Comparison of ENCODE assay signal across 15 cellular contexts in genomic region chr19:46270521-46271256, GRCh38. TPM values are rescaled to one million over a fixed set of nuclear protein-coding genes. Genes with fewer than 3 reads are reported as not detected.
A peak's percentile ranks its signal among the peaks of the same experiment; 100 is the strongest.
DNase-seq lines count a peak whose midpoint lies in the region; ATAC-seq and TF ChIP-seq lines count a peak whose summit lies in the region.
"Had no signal": no experiment of that assay in that cellular context is flagged by ENCODE, and none has a peak within 500 bp of the region (broad histone marks: within the 10 kb centered on the region; RNA-seq: fewer than 3 reads in every experiment).

No MANE protein-coding gene starts in this region.

- no peak overlapping the region for H2AFZ ChIP-seq in mesenchymal stem cell (ENCODE audit: low read depth, low read length)

- no peak overlapping the region for H2BK12ac ChIP-seq in mesenchymal stem cell (ENCODE audit: low read length in 2 of 2)

- H2BK15ac ChIP-seq in mesenchymal stem cell (ENCODE audit: low read depth, poor library complexity, severe bottlenecking), result no peak overlapping the region

- H2BK5ac ChIP-seq in mesenchymal stem cell (ENCODE audit: low read depth, low read length, poor library complexity, severe bottlenecking), result peak overlapping the region; percentile 84

- no peak overlapping the region for H3K18ac ChIP-seq in mesenchymal stem cell (ENCODE audit: low read depth in 1 of 2, low read length in 2 of 2)

- peak overlapping the region; percentile 17 for H3K4me2 ChIP-seq in BLaER1
- no peak overlapping the region for H3K4me2 ChIP-seq in mesenchymal stem cell (ENCODE audit: low read length, poor library complexity, severe bottlenecking)

- no peaks in the 10 kb centered on the region for H3K79me1 ChIP-seq in mesenchymal stem cell (replicated peaks; ENCODE audit: low read length, poor library complexity, severe bottlenecking)

- H3K14ac ChIP-seq in mesenchymal stem cell (ENCODE audit: low read length in 2 of 2), result no peak overlapping the region

- H3K27ac ChIP-seq in BLaER1 (no peak overlapping the region), HUES6 (ENCODE audit: low read depth, low read length) (no peak overlapping the region; the same call in 1 of the 2 replicates), brain microvascular endothelial cell (peak overlapping the region; percentile 88), mesenchymal stem cell (ENCODE audit: low read length, poor library complexity, severe bottlenecking) (peak overlapping the region; percentile 100)
- H3K27ac ChIP-seq: SK-N-MC had no signal

- H3K9ac ChIP-seq in BLaER1 (no peak overlapping the region), HUES6 (ENCODE audit: low read length) (peak overlapping the region; percentile 38), mesenchymal stem cell (ENCODE audit: low read length) (no peak overlapping the region)

- TF ChIP-seq CTCF in brain microvascular endothelial cell (IDR thresholded peaks at IDR 0.05; ENCODE audit: low read depth, low read length, missing control alignments), result no peak

- H4K8ac ChIP-seq in mesenchymal stem cell (ENCODE audit: low read length), result no peak overlapping the region

- H2BK120ac ChIP-seq in mesenchymal stem cell (ENCODE audit: low read depth, low read length), result no peak overlapping the region

- H4K91ac ChIP-seq in mesenchymal stem cell (ENCODE audit: low read length), result no peak overlapping the region

- 52% methylated on average over 14 of the region's 17 CpGs for WGBS in mesenchymal stem cell

- peak overlapping the region; percentile 88 for H2AK5ac ChIP-seq in mesenchymal stem cell (ENCODE audit: low read length, severe bottlenecking)

- no peaks in the 10 kb centered on the region for H3K36me3 ChIP-seq in BLaER1
- H3K36me3 ChIP-seq in HUES6 (ENCODE audit: control insufficient read depth, insufficient read depth, low read length), result no peaks in the 10 kb centered on the region; the same call in 1 of the 2 replicates
- H3K36me3 ChIP-seq in brain microvascular endothelial cell (replicated peaks), result no peaks in the 10 kb centered on the region
- no peaks in the 10 kb centered on the region for H3K36me3 ChIP-seq in mesenchymal stem cell (ENCODE audit: control insufficient read depth in 1 of 2, insufficient read depth in 2 of 2, low read depth in 1 of 2, low read length in 2 of 2)

- H3K27me3 ChIP-seq in BLaER1, result no peaks in the 10 kb centered on the region
- no peaks in the 10 kb centered on the region for H3K27me3 ChIP-seq in HUES6 (ENCODE audit: control insufficient read depth, insufficient read depth, low read length)
- peaks cover 7% of the 10 kb centered on the region for H3K27me3 ChIP-seq in brain microvascular endothelial cell (replicated peaks)
- H3K27me3 ChIP-seq in mesenchymal stem cell (ENCODE audit: control insufficient read depth in 1 of 2, insufficient read depth in 1 of 2, low read length in 2 of 2), result peaks cover 0 to 39% of the 10 kb centered on the region in 2 experiments

- no peak for ATAC-seq in GM21367 (IDR thresholded peaks at IDR 0.05; ENCODE audit: unreplicated experiment)

- H4K20me1 ChIP-seq in BLaER1, result no peaks in the 10 kb centered on the region

- H3K4me3 ChIP-seq in BLaER1, result no peak overlapping the region
- H3K4me3 ChIP-seq in HUES6 (ENCODE audit: low read depth, low read length), result peak overlapping the region; percentile 25; the same call in 1 of the 2 replicates
- H3K4me3 ChIP-seq in brain microvascular endothelial cell (ENCODE audit: low read depth, low read length), result no peak overlapping the region
- no peak overlapping the region for H3K4me3 ChIP-seq in mesenchymal stem cell (ENCODE audit: insufficient read depth in 1 of 2, low read depth in 1 of 2, low read length in 2 of 2)
- H3K4me3 ChIP-seq: SK-N-MC had no signal

- H3K23ac ChIP-seq in mesenchymal stem cell (ENCODE audit: low read length in 2 of 2), result no peak overlapping the region

- no peak overlapping the region for H3K4ac ChIP-seq in mesenchymal stem cell (ENCODE audit: low read depth in 1 of 2, low read length in 2 of 2)

- H3K9me3 ChIP-seq in BLaER1 (no peaks in the 10 kb centered on the region), HUES6 (ENCODE audit: control insufficient read depth, insufficient read depth, low read depth, low read length) (no peaks in the 10 kb centered on the region), mesenchymal stem cell (ENCODE audit: control insufficient read depth, low read length) (no peaks in the 10 kb centered on the region)

- DNase-seq in brain microvascular endothelial cell, result no peak
- DNase-seq in mesenchymal stem cell, result no peak
- DNase-seq in stimulated activated CD4-positive, alpha-beta T cell treated with anti-CD3 and anti-CD28 coated beads, Interleukin-15, amount 100 ng/mL, for 24 hours, result no peak
- DNase-seq in hepatic stellate cell (ENCODE audit: low spot score), result no peak
- no peak for DNase-seq in NCI-H526 (lab: John Stamatoyannopoulos, UW)
- DNase-seq: CD4-positive, CD25-positive, alpha-beta regulatory T cell; KG1; NCI-H1048; NCI-H226; NCI-H526 treated with DMSO at 0.1 percent for 48 hours; NK-92 treated with Interleukin-12 subunit alpha and Interleukin-12 subunit beta, amount 100 ng/mL, for 24 hours had no signal

- in situ Hi-C loops in brain microvascular endothelial cell (cut with HindIII; ENCODE audit: low pct_ligation_motif_present, low sequenced_read_pairs), result no loop called here

- H3K4me1 ChIP-seq in BLaER1 (peaks cover 26% of the 10 kb centered on the region), HUES6 (ENCODE audit: control insufficient read depth, insufficient read depth, low read length) (peaks cover 17% of the 10 kb centered on the region), mesenchymal stem cell (ENCODE audit: control insufficient read depth, insufficient read depth, low read depth, low read length) (peaks cover 9% of the 10 kb centered on the region)

RNA-seq across cellular contexts. Expression of gene HIF3A, which starts 26.2 kb away (rescaled TPM):
- polyA plus RNA-seq in mesenchymal stem cell (2013, experiment 1 of 2), result 24.9 TPM
- 20.6 TPM for polyA plus RNA-seq in mesenchymal stem cell (2013, experiment 2 of 2)
- polyA plus RNA-seq: CD4-positive, CD25-positive, alpha-beta regulatory T cell had no signal

RNA-seq across cellular contexts. Expression of gene IGFL1, which starts 41.1 kb away (rescaled TPM):
- not detected for polyA plus RNA-seq in mesenchymal stem cell (2013, experiment 1 of 2)
- polyA plus RNA-seq in mesenchymal stem cell (2013, experiment 2 of 2), result not detected
- polyA plus RNA-seq: CD4-positive, CD25-positive, alpha-beta regulatory T cell had no signal

Comparison
In these comparisons a context has a peak if more than half of its experiments do, and no peak if none do; other contexts are left out.
1. H3K27ac ChIP-seq: peak in brain microvascular endothelial cell (single experiment) and mesenchymal stem cell (single experiment); none in BLaER1 (single experiment) and HUES6 (single experiment).